8 cellular contexts compared by ENCODE assay signal in the genomic region with DNA sequence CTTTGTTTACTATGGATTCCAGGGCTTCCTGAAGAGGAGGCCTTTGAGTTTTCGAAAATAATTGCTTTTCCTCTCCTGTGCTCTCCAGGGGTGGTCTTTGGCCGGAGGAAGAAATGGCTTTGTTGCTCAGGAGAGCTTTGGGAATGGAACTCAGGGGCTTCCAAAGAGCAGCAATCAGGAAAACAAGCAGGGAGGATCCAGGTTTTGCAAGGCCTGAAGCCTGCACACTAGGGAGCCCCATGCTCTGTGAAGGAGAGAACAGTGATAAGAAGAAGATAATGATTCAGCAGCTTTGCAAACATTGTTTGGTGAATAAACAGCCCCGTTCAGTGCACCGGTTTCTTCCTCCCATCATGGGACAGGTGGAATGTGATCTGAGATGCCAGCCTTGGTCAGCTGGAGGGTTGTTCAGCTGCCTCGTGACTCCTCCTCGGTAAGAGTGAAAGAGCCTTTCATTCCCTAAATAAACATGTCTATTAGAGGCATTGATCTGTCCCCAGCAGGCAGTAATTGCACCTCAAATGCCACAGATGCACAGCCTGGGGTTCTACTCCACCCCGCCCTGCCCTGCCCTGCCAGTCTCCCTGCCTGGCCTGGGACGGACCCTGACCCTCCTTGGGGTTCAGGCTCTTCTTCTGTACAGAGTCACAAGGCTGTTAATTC. TPM values are rescaled to one million over a fixed set of nuclear protein-coding genes. Genes with fewer than 3 reads are reported as not detected.
A peak's percentile ranks its signal among the peaks of the same experiment; 100 is the strongest.
DNase-seq lines count a peak whose midpoint lies in the region; ATAC-seq and TF ChIP-seq lines count a peak whose summit lies in the region.

No MANE protein-coding gene starts in this region.

- no peaks in the 10 kb centered on the region for H3K79me2 ChIP-seq in GM23338 (replicated peaks; ENCODE audit: insufficient read depth)

- H3K9me3 ChIP-seq in ovary, result peaks cover 0 to 3% of the 10 kb centered on the region in 2 donors

- WGBS in ovary, 3 donors, result 29 to 33% (median 30%) methylated on average over 8 of the region's 8 CpGs

- H3K27me3 ChIP-seq in GM23338 (ENCODE audit: insufficient read depth), result no peaks in the 10 kb centered on the region
- no peaks in the 10 kb centered on the region for H3K27me3 ChIP-seq in ovary
- no peaks in the 10 kb centered on the region for H3K27me3 ChIP-seq in brain microvascular endothelial cell (replicated peaks)

- TF ChIP-seq POLR2A in ovary (IDR thresholded peaks at IDR 0.05), result no peak

- peak; percentile 51 for DNase-seq in GM23338 (ENCODE audit: low spot score)
- peak; percentile 96 for DNase-seq in NCI-H69 (lab: John Stamatoyannopoulos, UW)
- peak; percentile 50 for DNase-seq in foreskin melanocyte
- DNase-seq in ovary, result peak in 1 of 5 donors; percentile 8
- no peak for DNase-seq in central memory CD4-positive, alpha-beta T cell
- DNase-seq in brain microvascular endothelial cell, result no peak

- H3K4me2 ChIP-seq in GM23338, result peak overlapping the region; percentile 36

- H3F3A ChIP-seq in GM23338 (replicated peaks; ENCODE audit: low read depth), result no peaks in the 10 kb centered on the region

- intact Hi-C loops in ovary (cut with DNase I), result no loop called here

- H3K4me3 ChIP-seq in GM23338 (0 out of 2 replicates have a peak overlapping the region, but pooled peaks have one; percentile 8), ovary (no peak overlapping the region), brain microvascular endothelial cell (ENCODE audit: low read depth, low read length) (no peak overlapping the region)

- H3K36me3 ChIP-seq in GM23338 (ENCODE audit: insufficient read depth) (no peaks in the 10 kb centered on the region), ovary (no peaks in the 10 kb centered on the region), brain microvascular endothelial cell (replicated peaks) (no peaks in the 10 kb centered on the region)

- TF ChIP-seq EP300 in ovary (IDR thresholded peaks at IDR 0.05), result peak; percentile 6

- no peak overlapping the region for H3K27ac ChIP-seq in GM23338 (ENCODE audit: low read depth)
- peak overlapping the region in 1 of 2 donors; percentile 41 for H3K27ac ChIP-seq in ovary
- H3K27ac ChIP-seq in brain microvascular endothelial cell, result no peak overlapping the region

- H3K36me3 Mint-ChIP-seq in GM23338 (ENCODE audit: low read depth), result peaks cover 15% of the 10 kb centered on the region

- peaks cover 48% of the 10 kb centered on the region for H3K27me3 Mint-ChIP-seq in GM23338 (ENCODE audit: insufficient read depth, low read depth, poor library complexity)

- H3K4me1 ChIP-seq in GM23338 (ENCODE audit: insufficient read depth) (peaks cover 14% of the 10 kb centered on the region), ovary (ENCODE audit: insufficient read depth) (peaks cover 9% of the 10 kb centered on the region)

- in situ Hi-C loops in brain microvascular endothelial cell (cut with HindIII; ENCODE audit: low pct_ligation_motif_present, low sequenced_read_pairs), result no loop called here

- ATAC-seq in GM23338 (peak; percentile 83), HG03095 (IDR thresholded peaks at IDR 0.05; ENCODE audit: unreplicated experiment) (no peak), GM21447 (IDR thresholded peaks at IDR 0.05; ENCODE audit: unreplicated experiment) (no peak)

- no peaks in the 10 kb centered on the region for H3K9me2 ChIP-seq in GM23338 (ENCODE audit: insufficient read depth)

- peaks cover 30% of the 10 kb centered on the region for H3K9me3 Mint-ChIP-seq in GM23338

- peaks cover 18% of the 10 kb centered on the region for H3K4me1 Mint-ChIP-seq in GM23338

- H3K27ac Mint-ChIP-seq in GM23338, result no peak overlapping the region

- H2AFZ ChIP-seq in GM23338, result peak overlapping the region; percentile 84

- H4K20me1 ChIP-seq in GM23338 (replicated peaks; ENCODE audit: insufficient read depth), result no peaks in the 10 kb centered on the region

- H3K4me3 Mint-ChIP-seq in GM23338, result peak overlapping the region; percentile 10; the same call in 1 of the 3 replicates

- TF ChIP-seq CTCF in GM23338 (conservative IDR thresholded peaks at IDR 0.05; ENCODE audit: low read depth in 2 of 2) (no peak), ovary (IDR thresholded peaks at IDR 0.05) (no peak), brain microvascular endothelial cell (IDR thresholded peaks at IDR 0.05; ENCODE audit: low read depth, low read length, missing control alignments) (no peak)

TF ChIP-seq in GM23338, 12 proteins besides CTCF, POLR2A, EP300 and RAD21:
- TF ChIP-seq, protein P1, sequence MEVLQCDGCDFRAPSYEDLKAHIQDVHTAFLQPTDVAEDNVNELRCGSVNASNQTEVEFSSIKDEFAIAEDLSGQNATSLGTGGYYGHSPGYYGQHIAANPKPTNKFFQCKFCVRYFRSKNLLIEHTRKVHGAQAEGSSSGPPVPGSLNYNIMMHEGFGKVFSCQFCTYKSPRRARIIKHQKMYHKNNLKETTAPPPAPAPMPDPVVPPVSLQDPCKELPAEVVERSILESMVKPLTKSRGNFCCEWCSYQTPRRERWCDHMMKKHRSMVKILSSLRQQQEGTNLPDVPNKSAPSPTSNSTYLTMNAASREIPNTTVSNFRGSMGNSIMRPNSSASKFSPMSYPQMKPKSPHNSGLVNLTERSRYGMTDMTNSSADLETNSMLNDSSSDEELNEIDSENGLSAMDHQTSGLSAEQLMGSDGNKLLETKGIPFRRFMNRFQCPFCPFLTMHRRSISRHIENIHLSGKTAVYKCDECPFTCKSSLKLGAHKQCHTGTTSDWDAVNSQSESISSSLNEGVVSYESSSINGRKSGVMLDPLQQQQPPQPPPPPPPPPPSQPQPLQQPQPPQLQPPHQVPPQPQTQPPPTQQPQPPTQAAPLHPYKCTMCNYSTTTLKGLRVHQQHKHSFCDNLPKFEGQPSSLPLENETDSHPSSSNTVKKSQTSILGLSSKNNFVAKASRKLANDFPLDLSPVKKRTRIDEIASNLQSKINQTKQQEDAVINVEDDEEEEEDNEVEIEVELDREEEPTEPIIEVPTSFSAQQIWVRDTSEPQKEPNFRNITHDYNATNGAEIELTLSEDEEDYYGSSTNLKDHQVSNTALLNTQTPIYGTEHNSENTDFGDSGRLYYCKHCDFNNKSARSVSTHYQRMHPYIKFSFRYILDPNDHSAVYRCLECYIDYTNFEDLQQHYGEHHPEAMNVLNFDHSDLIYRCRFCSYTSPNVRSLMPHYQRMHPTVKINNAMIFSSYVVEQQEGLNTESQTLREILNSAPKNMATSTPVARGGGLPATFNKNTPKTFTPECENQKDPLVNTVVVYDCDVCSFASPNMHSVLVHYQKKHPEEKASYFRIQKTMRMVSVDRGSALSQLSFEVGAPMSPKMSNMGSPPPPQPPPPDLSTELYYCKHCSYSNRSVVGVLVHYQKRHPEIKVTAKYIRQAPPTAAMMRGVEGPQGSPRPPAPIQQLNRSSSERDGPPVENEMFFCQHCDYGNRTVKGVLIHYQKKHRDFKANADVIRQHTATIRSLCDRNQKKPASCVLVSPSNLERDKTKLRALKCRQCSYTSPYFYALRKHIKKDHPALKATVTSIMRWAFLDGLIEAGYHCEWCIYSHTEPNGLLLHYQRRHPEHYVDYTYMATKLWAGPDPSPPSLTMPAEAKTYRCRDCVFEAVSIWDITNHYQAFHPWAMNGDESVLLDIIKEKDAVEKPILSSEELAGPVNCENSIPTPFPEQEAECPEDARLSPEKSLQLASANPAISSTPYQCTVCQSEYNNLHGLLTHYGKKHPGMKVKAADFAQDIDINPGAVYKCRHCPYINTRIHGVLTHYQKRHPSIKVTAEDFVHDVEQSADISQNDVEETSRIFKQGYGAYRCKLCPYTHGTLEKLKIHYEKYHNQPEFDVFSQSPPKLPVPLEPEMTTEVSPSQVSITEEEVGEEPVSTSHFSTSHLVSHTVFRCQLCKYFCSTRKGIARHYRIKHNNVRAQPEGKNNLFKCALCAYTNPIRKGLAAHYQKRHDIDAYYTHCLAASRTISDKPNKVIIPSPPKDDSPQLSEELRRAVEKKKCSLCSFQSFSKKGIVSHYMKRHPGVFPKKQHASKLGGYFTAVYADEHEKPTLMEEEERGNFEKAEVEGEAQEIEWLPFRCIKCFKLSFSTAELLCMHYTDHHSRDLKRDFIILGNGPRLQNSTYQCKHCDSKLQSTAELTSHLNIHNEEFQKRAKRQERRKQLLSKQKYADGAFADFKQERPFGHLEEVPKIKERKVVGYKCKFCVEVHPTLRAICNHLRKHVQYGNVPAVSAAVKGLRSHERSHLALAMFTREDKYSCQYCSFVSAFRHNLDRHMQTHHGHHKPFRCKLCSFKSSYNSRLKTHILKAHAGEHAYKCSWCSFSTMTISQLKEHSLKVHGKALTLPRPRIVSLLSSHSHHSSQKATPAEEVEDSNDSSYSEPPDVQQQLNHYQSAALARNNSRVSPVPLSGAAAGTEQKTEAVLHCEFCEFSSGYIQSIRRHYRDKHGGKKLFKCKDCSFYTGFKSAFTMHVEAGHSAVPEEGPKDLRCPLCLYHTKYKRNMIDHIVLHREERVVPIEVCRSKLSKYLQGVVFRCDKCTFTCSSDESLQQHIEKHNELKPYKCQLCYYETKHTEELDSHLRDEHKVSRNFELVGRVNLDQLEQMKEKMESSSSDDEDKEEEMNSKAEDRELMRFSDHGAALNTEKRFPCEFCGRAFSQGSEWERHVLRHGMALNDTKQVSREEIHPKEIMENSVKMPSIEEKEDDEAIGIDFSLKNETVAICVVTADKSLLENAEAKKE (CRISPR knock-in tag; IDR thresholded peaks at IDR 0.05), result peak; percentile 33; the same call in 1 of the 2 replicates
- no peak for TF ChIP-seq ZNF331 (CRISPR knock-in tag; IDR thresholded peaks at IDR 0.05; ENCODE audit: low read depth)
TF ChIP-seq in GM23338: peak in this region for 1.

RNA-seq across cellular contexts. Expression of gene ALDH1B1, which starts 11.5 kb away (rescaled TPM):
- 74.8 and 79.7 TPM in 2 replicates for total RNA-seq in GM23338 (2014; rRNA removed; shearing (Covaris generic))
- polyA plus RNA-seq in GM23338 (2016; fragmentation: Nextera tagmentation; extraction: Ambion mirVana) (35.5 and 37.5 TPM in 2 replicates), ovary (10 to 100 TPM; 11.8 to 45.4 TPM)
- 10 to 100 TPM in 6 of 7 donors, 1 to 10 TPM in 1; 7.9 to 47.2 (median 24.3) TPM for total RNA-seq in ovary

RNA-seq across cellular contexts. Expression of gene IGFBPL1, which starts 43.3 kb away (rescaled TPM):
- 75.6 and 78.5 TPM in 2 replicates for total RNA-seq in GM23338 (2014; rRNA removed; shearing (Covaris generic))
- 9.4 and 9.6 TPM in 2 replicates for polyA plus RNA-seq in GM23338 (2016; fragmentation: Nextera tagmentation; extraction: Ambion mirVana)
- under 1 TPM in 2 of 7 donors, not detected in 5; 0.31 to 0.42 TPM for total RNA-seq in ovary
- polyA plus RNA-seq in ovary, result under 1 TPM in 1 of 2 donors, not detected in 1; 0.28 TPM

Comparison
In these comparisons a context has a peak if more than half of its experiments do, and no peak if none do; other contexts are left out.
1. DNase-seq: peak in GM23338 (single experiment), NCI-H69 (single experiment) and foreskin melanocyte (single experiment); none in central memory CD4-positive, alpha-beta T cell (single experiment) and brain microvascular endothelial cell (single experiment).
2. RNA of gene IGFBPL1, which starts 43.3 kb away (total RNA-seq): 75.6 to 78.5 TPM in GM23338; 0.31 to 0.42 TPM in ovary; every median in the first group is over 10 times any median in the second.